In the genomic region with DNA sequence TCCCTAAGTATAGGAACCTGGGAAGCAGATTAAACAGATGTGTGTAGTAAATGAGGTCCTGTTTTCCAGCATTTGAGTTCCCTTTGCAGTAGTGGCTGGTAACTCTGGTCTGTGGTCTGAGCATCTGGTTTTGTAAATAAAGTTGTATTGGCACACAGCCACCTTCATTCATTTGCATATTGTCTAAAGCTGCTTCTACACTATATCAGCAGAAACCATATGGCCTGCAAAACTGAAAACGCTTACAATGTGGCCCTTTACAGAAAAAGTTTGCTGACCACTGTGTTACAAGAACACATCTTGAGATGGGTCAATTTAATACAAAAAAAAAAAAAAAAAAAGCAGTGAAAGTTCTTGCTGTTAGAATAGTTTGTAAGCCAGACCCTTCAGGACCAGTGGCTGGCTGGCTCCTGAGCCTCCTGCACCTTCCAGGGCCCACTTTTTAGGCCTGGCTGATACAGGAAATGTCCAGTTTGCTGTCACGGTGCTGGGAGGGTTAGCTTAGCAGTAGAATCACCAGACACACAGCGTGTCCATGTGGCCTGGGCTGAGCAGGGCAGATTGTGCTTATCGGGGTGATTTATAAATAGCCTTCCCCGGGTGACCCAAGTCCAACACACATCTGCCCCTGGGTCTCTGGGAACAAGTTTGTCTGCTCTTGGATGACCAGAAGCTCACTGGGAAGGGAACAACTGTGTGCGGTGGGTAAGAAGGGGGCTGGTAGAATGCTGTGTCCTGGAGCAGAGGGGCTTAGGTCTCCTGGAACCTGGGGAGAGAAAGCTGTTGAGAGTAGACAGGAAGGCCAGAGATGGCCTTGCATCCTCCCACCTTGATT, we compare ENCODE assay signal across 13 cellular contexts. TPM values are rescaled to one million over a fixed set of nuclear protein-coding genes. Genes with fewer than 3 reads are reported as not detected.
A peak's percentile ranks its signal among the peaks of the same experiment; 100 is the strongest.
DNase-seq lines count a peak whose midpoint lies in the region; ATAC-seq, FAIRE-seq and TF ChIP-seq lines count a peak whose summit lies in the region.
"Had no signal": no experiment of that assay in that cellular context is flagged by ENCODE, and none has a peak within 500 bp of the region (broad histone marks: within the 10 kb centered on the region; RNA-seq: fewer than 3 reads in every experiment).

No MANE protein-coding gene starts in this region.

- no peaks in the 10 kb centered on the region for H3K27me3 ChIP-seq in CD4-positive, alpha-beta T cell (ENCODE audit: control insufficient read depth, insufficient read depth, low read length)

- in situ Hi-C loops in KBM-7 (cut with MboI; ENCODE audit: low pct_unique_long_range_greater_than_20kb, low sequenced_read_pairs) = no loop called here

- H3K27ac ChIP-seq in CD4-positive, alpha-beta T cell (ENCODE audit: low read depth, low read length) = no peak overlapping the region

- no peak overlapping the region for H3K27ac Mint-ChIP-seq in CD4-positive, alpha-beta T cell
- H3K27ac Mint-ChIP-seq: CD4-positive, CD25-positive, alpha-beta regulatory T cell had no signal

- peak; percentile 89 for FAIRE-seq in GM12891 (lab: Jason Lieb, UNC)
- FAIRE-seq: endothelial cell of umbilical vein, H54 had no signal

- no peak for TF ChIP-seq CTCF in CD4-positive, alpha-beta T cell (IDR thresholded peaks at IDR 0.05)

- POLR2A ChIA-PET in CD4-positive, alpha-beta T cell (lab: Charles Lee) = no interaction called here

- no peak for TF ChIP-seq POLR2A in GM12891 (IDR thresholded peaks at IDR 0.05; ENCODE audit: low read depth, low read length)

- no peaks in the 10 kb centered on the region for H3K9me3 Mint-ChIP-seq in CD4-positive, alpha-beta T cell
- H3K9me3 Mint-ChIP-seq: CD4-positive, CD25-positive, alpha-beta regulatory T cell; natural killer cell had no signal

- ATAC-seq in GM21723 (IDR thresholded peaks at IDR 0.05; ENCODE audit: unreplicated experiment) = peak; percentile 82
- ATAC-seq in CD4-positive, alpha-beta T cell (ENCODE audit: poor library complexity) = no peak

- DNase-seq in GM12891 (ENCODE audit: insufficient read length, low spot score) = no peak
- DNase-seq in KBM-7 = peak; percentile 49
- peak; percentile 85 for DNase-seq in cardiac septum (ENCODE audit: low spot score)
- no peak for DNase-seq in SKM-1 (lab: John Stamatoyannopoulos, UW; ENCODE audit: unreplicated experiment)
- DNase-seq in NCI-H2227 treated with DMSO at 0.1 percent for 48 hours (lab: John Stamatoyannopoulos, UW) = no peak
- no peak for DNase-seq in NCI-H2081 (lab: John Stamatoyannopoulos, UW)
- DNase-seq in CD4-positive, alpha-beta T cell = no peak
- DNase-seq: CD4-positive, CD25-positive, alpha-beta regulatory T cell; natural killer cell; NCI-H774 had no signal

- H3K4me1 Mint-ChIP-seq in CD4-positive, alpha-beta T cell (ENCODE audit: low read depth) = no peaks in the 10 kb centered on the region
- H3K4me1 Mint-ChIP-seq: CD4-positive, CD25-positive, alpha-beta regulatory T cell had no signal

- intact Hi-C loops in cardiac septum (cut with DNase I) = no loop called here
- intact Hi-C loops in CD4-positive, alpha-beta T cell (cut with DNase I, micrococcal nuclease) = no loop called here

- H3K36me3 Mint-ChIP-seq in CD4-positive, alpha-beta T cell (ENCODE audit: low read depth) = no peaks in the 10 kb centered on the region
- H3K36me3 Mint-ChIP-seq: CD4-positive, CD25-positive, alpha-beta regulatory T cell; natural killer cell had no signal

- H3K4me3 Mint-ChIP-seq in CD4-positive, alpha-beta T cell = no peak overlapping the region
- H3K4me3 Mint-ChIP-seq: CD4-positive, CD25-positive, alpha-beta regulatory T cell; natural killer cell had no signal

- no peaks in the 10 kb centered on the region for H3K27me3 Mint-ChIP-seq in CD4-positive, alpha-beta T cell

- CTCF ChIA-PET in CD4-positive, alpha-beta T cell (lab: Charles Lee) = no interaction called here

- no peaks in the 10 kb centered on the region for H3K9me3 ChIP-seq in CD4-positive, alpha-beta T cell (ENCODE audit: control insufficient read depth, low read length)

TF ChIP-seq in GM12891, 5 proteins besides CTCF, POLR2A, EP300 and RAD21:
- peak; percentile 53; the same call in 1 of the 2 replicates for TF ChIP-seq POU2F2 (IDR thresholded peaks at IDR 0.05; ENCODE audit: low read depth, low read length)
- TF ChIP-seq TAF1 (IDR thresholded peaks at IDR 0.05; ENCODE audit: low read depth, low read length) = no peak
- no peak for TF ChIP-seq SPI1 (IDR thresholded peaks at IDR 0.05; ENCODE audit: low read depth, low read length)
- no peak for TF ChIP-seq PAX5 (IDR thresholded peaks at IDR 0.05; ENCODE audit: insufficient read depth, low read length, severe bottlenecking)
- no peak for TF ChIP-seq POLR2AphosphoS5 (IDR thresholded peaks at IDR 0.05; ENCODE audit: low read depth, low read length)

RNA-seq across cellular contexts. Expression of a gene that starts 1.4 kb away (rescaled TPM):
- not detected for polyA plus RNA-seq in GM12891 (2012; ENCODE audit: low read depth, missing spikeins)
- total RNA-seq in cardiac septum = 163 TPM
- total RNA-seq in CD4-positive, alpha-beta T cell = not detected
- total RNA-seq: CD4-positive, CD25-positive, alpha-beta regulatory T cell; endothelial cell of umbilical vein; natural killer cell had no signal
- polyA plus RNA-seq: CD4-positive, CD25-positive, alpha-beta regulatory T cell; endothelial cell of umbilical vein had no signal

Comparison
In these comparisons a context has a peak if more than half of its experiments do, and no peak if none do; other contexts are left out.
1. DNase-seq: peak in KBM-7 (single experiment) and cardiac septum (single experiment); none in GM12891 (single experiment), SKM-1 (single experiment), NCI-H2227 treated with DMSO at 0.1 percent for 48 hours (single experiment), NCI-H2081 (0 of 2) and CD4-positive, alpha-beta T cell (0 of 10).
2. RNA of a gene that starts 1.4 kb away (total RNA-seq): 163 TPM in cardiac septum (single experiment); not detected in CD4-positive, alpha-beta T cell; every median in the first group is over 100 times any median in the second.